In genomic region chr6:14638932-14639875, GRCh38 we compare ENCODE assay signal across 8 cellular contexts.
DNase-seq lines count a peak whose midpoint lies in the region; TF ChIP-seq lines count a peak whose summit lies in the region.

No MANE protein-coding gene starts in this region.

- H3K27me3 ChIP-seq in OCI-LY1 (ENCODE audit: insufficient read depth, low read length), result no peaks in the 10 kb centered on the region

- peak overlapping the region; percentile 11; the same call in 1 of the 2 replicates for H3K4me2 ChIP-seq in OCI-LY1 (ENCODE audit: low read length)

- no peak overlapping the region for H3K9ac ChIP-seq in OCI-LY1 (ENCODE audit: low read length)

- POLR2A ChIA-PET in HEK293T (lab: Yijun Ruan, JAX), result interaction anchor here (0.9 kb wide), 1 partner anchor 17 kb away, joined by 3 read pairs; no protein-coding TSS in a partner anchor

- H3F3A ChIP-seq in OCI-LY1 (ENCODE audit: insufficient read depth, low read length), result no peaks in the 10 kb centered on the region

- DNase-seq in AML-193 (lab: John Stamatoyannopoulos, UW) (peak; percentile 57 to 65), HEK293T (ENCODE audit: extremely low spot score) (peak; percentile 31), fibroblast of peridontal ligament (ENCODE audit: extremely low read depth) (peak; percentile 27), pons (ENCODE audit: low spot score) (peak; percentile 30), NCI-H2196 treated with DMSO at 0.1 percent for 48 hours (lab: John Stamatoyannopoulos, UW; ENCODE audit: unreplicated experiment) (no peak), HK-2 (ENCODE audit: unreplicated experiment) (no peak)
- DNase-seq in activated naive CD4-positive, alpha-beta T cell treated with Interleukin-2 at 50 U/mL for 16 hours, result no peak

- no peak for TF ChIP-seq CTCF in OCI-LY1 (IDR thresholded peaks at IDR 0.05; ENCODE audit: low read length)

- no peaks in the 10 kb centered on the region for H3K9me3 ChIP-seq in OCI-LY1 (ENCODE audit: low read length)

- no peak overlapping the region for H3K4me3 ChIP-seq in OCI-LY1 (ENCODE audit: low read depth, low read length, poor library complexity, severe bottlenecking)

- H4K20me1 ChIP-seq in OCI-LY1 (ENCODE audit: insufficient read depth, low read length), result no peaks in the 10 kb centered on the region

- H3K9me2 ChIP-seq in OCI-LY1 (ENCODE audit: low read depth, low read length), result no peaks in the 10 kb centered on the region

- no peaks in the 10 kb centered on the region for H3K36me3 ChIP-seq in OCI-LY1 (ENCODE audit: insufficient read depth, low read length)

- H3K4me1 ChIP-seq in OCI-LY1 (ENCODE audit: insufficient read depth, low read length, severe bottlenecking), result peaks cover 45% of the 10 kb centered on the region

- no peak overlapping the region for H2AFZ ChIP-seq in OCI-LY1 (ENCODE audit: low read length)

- CTCF ChIA-PET in HEK293T (lab: Yijun Ruan, JAX), result no interaction called here

- H3K79me2 ChIP-seq in OCI-LY1 (ENCODE audit: insufficient read depth, low read length), result no peaks in the 10 kb centered on the region

- peak overlapping the region; percentile 37 for H3K27ac ChIP-seq in OCI-LY1 (ENCODE audit: low read depth, low read length, poor library complexity, severe bottlenecking)

TF ChIP-seq in HEK293T, 16 proteins besides CTCF, POLR2A, EP300 and RAD21:
- TF ChIP-seq PKNOX1 (IDR thresholded peaks at IDR 0.05) (peak; percentile 63), SP1 (IDR thresholded peaks at IDR 0.05) (no peak)

Comparison
In these comparisons a context has a peak if more than half of its experiments do, and no peak if none do; other contexts are left out.
1. DNase-seq: peak in AML-193 (2 of 2), HEK293T (single experiment), fibroblast of peridontal ligament (single experiment) and pons (single experiment); none in activated naive CD4-positive, alpha-beta T cell treated with Interleukin-2 at 50 U/mL for 16 hours (single experiment), NCI-H2196 treated with DMSO at 0.1 percent for 48 hours (single experiment) and HK-2 (single experiment).